8 cellular contexts compared by ENCODE assay signal in genomic region chr9:114267-115117, GRCh38. TPM values are rescaled to one million over a fixed set of nuclear protein-coding genes. Genes with fewer than 3 reads are reported as not detected.
A peak's percentile ranks its signal among the peaks of the same experiment; 100 is the strongest.
DNase-seq lines count a peak whose midpoint lies in the region; ATAC-seq and TF ChIP-seq lines count a peak whose summit lies in the region.
"Not testable (repeated sequence)": the region's sequence is repeated elsewhere in the genome, so short reads cannot be mapped to it uniquely, and the experiment has no call there.

No MANE protein-coding gene starts in this region.

- BruUV-seq in A673 (replicated peaks; lab: Mats Ljungman, UMichigan), result not testable (repeated sequence)

- peak overlapping the region; percentile 90 for H3K4me2 ChIP-seq in mesenchymal stem cell (ENCODE audit: low read length, poor library complexity, severe bottlenecking)

- H2BK15ac ChIP-seq in mesenchymal stem cell (ENCODE audit: low read depth, poor library complexity, severe bottlenecking), result not testable (repeated sequence)

- intact Hi-C loops in A673 (cut with micrococcal nuclease; ENCODE audit: unreplicated experiment); ascending aorta (cut with DNase I); sigmoid colon (cut with DNase I): not testable (repeated sequence)

- not testable (repeated sequence) for H3K4ac ChIP-seq in mesenchymal stem cell (ENCODE audit: low read depth in 1 of 2, low read length in 2 of 2)

- H3K27ac ChIP-seq in A673 (ENCODE audit: low read depth, low read length, poor library complexity, severe bottlenecking); ascending aorta; mesenchymal stem cell (ENCODE audit: low read length, poor library complexity, severe bottlenecking); sigmoid colon: not testable (repeated sequence)
- H3K27ac ChIP-seq in SJCRH30, result peak overlapping the region; percentile 57

- TF ChIP-seq EP300 in sigmoid colon (IDR thresholded peaks at IDR 0.05), result not testable (repeated sequence)

- not testable (repeated sequence) for H3K23ac ChIP-seq in mesenchymal stem cell (ENCODE audit: low read length in 2 of 2)

- peak overlapping the region; percentile 41 for H3K4me3 ChIP-seq in A673 (ENCODE audit: low read depth, low read length, poor library complexity, severe bottlenecking)
- H3K4me3 ChIP-seq in SJCRH30, result peak overlapping the region; percentile 82
- peak overlapping the region; percentile 54 to 55 for H3K4me3 ChIP-seq in ascending aorta
- H3K4me3 ChIP-seq in foreskin fibroblast (ENCODE audit: low read depth in 1 of 2, low read length in 2 of 2), result peak overlapping the region; percentile 18 to 25
- peak overlapping the region; percentile 37 to 66 for H3K4me3 ChIP-seq in mesenchymal stem cell (ENCODE audit: insufficient read depth in 1 of 2, low read depth in 1 of 2, low read length in 2 of 2)
- H3K4me3 ChIP-seq in sigmoid colon, result peak overlapping the region in 3 of 4 donors; percentile 36 to 48 (median 45)

- not testable (repeated sequence) for DNase-seq in A673 (ENCODE audit: low spot score); ascending aorta (ENCODE audit: low spot score in 2 of 2); sigmoid colon
- peak; percentile 69 to 80 for DNase-seq in SJCRH30
- DNase-seq in foreskin fibroblast, result peak in 1 of 2 donors; percentile 5
- peak; percentile 25 for DNase-seq in mesenchymal stem cell

- H4K8ac ChIP-seq in mesenchymal stem cell (ENCODE audit: low read length), result not testable (repeated sequence)

- H2AK5ac ChIP-seq in mesenchymal stem cell (ENCODE audit: low read length, severe bottlenecking), result not testable (repeated sequence)

- not testable (repeated sequence) for H2AFZ ChIP-seq in mesenchymal stem cell (ENCODE audit: low read depth, low read length)

- not testable (repeated sequence) for TF ChIP-seq POLR2A in GM18505 (IDR thresholded peaks at IDR 0.05; ENCODE audit: borderline replicate concordance, extremely low read depth, insufficient read depth, insufficient read length); sigmoid colon (IDR thresholded peaks at IDR 0.05)

- not testable (repeated sequence) for H3K36me3 ChIP-seq in A673 (ENCODE audit: insufficient read depth, low read length, poor library complexity, severe bottlenecking); SJCRH30; ascending aorta; mesenchymal stem cell (ENCODE audit: control insufficient read depth in 1 of 2, insufficient read depth in 2 of 2, low read depth in 1 of 2, low read length in 2 of 2); sigmoid colon

- not testable (repeated sequence) for H3K14ac ChIP-seq in mesenchymal stem cell (ENCODE audit: low read length in 2 of 2)

- H4K91ac ChIP-seq in mesenchymal stem cell (ENCODE audit: low read length), result not testable (repeated sequence)

- peak; percentile 18 for ATAC-seq in GM18505 (IDR thresholded peaks at IDR 0.05; ENCODE audit: unreplicated experiment)
- ATAC-seq in HG03045 (IDR thresholded peaks at IDR 0.05; ENCODE audit: unreplicated experiment), result peak; percentile 24

- CTCF ChIA-PET in A673 (lab: Charles Lee), result not testable (repeated sequence)

- H3K27me3 ChIP-seq in A673 (replicated peaks; ENCODE audit: insufficient read depth, low read depth, low read length, poor library complexity) (peaks cover 43% of the 10 kb centered on the region), ascending aorta (peaks cover 16% of the 10 kb centered on the region), mesenchymal stem cell (ENCODE audit: control insufficient read depth in 1 of 2, insufficient read depth in 1 of 2, low read length in 2 of 2) (peaks cover 32 to 44% of the 10 kb centered on the region in 2 experiments), sigmoid colon (peaks cover 21 to 75% (median 45%) of the 10 kb centered on the region in 3 donors)
- H3K27me3 ChIP-seq in SJCRH30, result not testable (repeated sequence)

- H3K9ac ChIP-seq in mesenchymal stem cell (ENCODE audit: low read length), result not testable (repeated sequence)

- POLR2A ChIA-PET in A673 (lab: Charles Lee; ENCODE audit: low non-redundant PET), result not testable (repeated sequence)

- H2BK12ac ChIP-seq in mesenchymal stem cell (ENCODE audit: low read length in 2 of 2), result not testable (repeated sequence)

- not testable (repeated sequence) for H2BK120ac ChIP-seq in mesenchymal stem cell (ENCODE audit: low read depth, low read length)

- TF ChIP-seq CTCF in A673 (conservative IDR thresholded peaks at IDR 0.05; ENCODE audit: low read depth, low read length); ascending aorta (IDR thresholded peaks at IDR 0.05); foreskin fibroblast (IDR thresholded peaks at IDR 0.05; ENCODE audit: low read depth, low read length); sigmoid colon (IDR thresholded peaks at IDR 0.05): not testable (repeated sequence)

- H3K18ac ChIP-seq in mesenchymal stem cell (ENCODE audit: low read depth in 1 of 2, low read length in 2 of 2), result not testable (repeated sequence)

- WGBS in mesenchymal stem cell, result 4% methylated on average over 55 of the region's 73 CpGs
- 2% methylated on average over 73 of the region's 73 CpGs for WGBS in sigmoid colon, 2 donors

- H3K9me3 ChIP-seq in A673 (ENCODE audit: low read depth, low read length, poor library complexity, severe bottlenecking); SJCRH30 (replicated peaks); ascending aorta; mesenchymal stem cell (ENCODE audit: control insufficient read depth, low read length); sigmoid colon: not testable (repeated sequence)

- not testable (repeated sequence) for H3K4me1 ChIP-seq in A673 (ENCODE audit: insufficient read depth, low read length, poor library complexity, severe bottlenecking); SJCRH30; ascending aorta
- H3K4me1 ChIP-seq in mesenchymal stem cell (ENCODE audit: control insufficient read depth, insufficient read depth, low read depth, low read length), result peaks cover 19% of the 10 kb centered on the region
- H3K4me1 ChIP-seq in sigmoid colon, result peaks cover 0 to 23% (median 21%) of the 10 kb centered on the region in 4 donors

- not testable (repeated sequence) for H3K79me1 ChIP-seq in mesenchymal stem cell (replicated peaks; ENCODE audit: low read length, poor library complexity, severe bottlenecking)

- H2BK5ac ChIP-seq in mesenchymal stem cell (ENCODE audit: low read depth, low read length, poor library complexity, severe bottlenecking), result not testable (repeated sequence)

RNA-seq across cellular contexts. Expression of gene FOXD4, which starts 3.7 kb away (rescaled TPM):
- total RNA-seq in A673 (2021), result 0.39 TPM in 1 of 2 replicates, not detected in the other
- total RNA-seq in SJCRH30 (2014; rRNA removed; shearing (Covaris generic)), result 1.4 TPM in 2 replicates
- not detected for total RNA-seq in ascending aorta
- 0.10 TPM for polyA plus RNA-seq in mesenchymal stem cell (2013, experiment 1 of 2)
- 0.10 TPM for polyA plus RNA-seq in mesenchymal stem cell (2013, experiment 2 of 2)
- total RNA-seq in sigmoid colon, result 1 to 10 TPM in 1 of 4 donors, under 1 TPM in 2, not detected in 1; 0.16 to 1.1 (median 0.55) TPM
- polyA plus RNA-seq in sigmoid colon, result under 1 TPM in 1 of 3 donors, not detected in 2; 0.31 TPM

Comparison
In these comparisons a context has a peak if more than half of its experiments do, and no peak if none do; other contexts are left out.
1. H3K4me3 ChIP-seq: peak in every context shown above with its lines; median percentile 82 in SJCRH30; 54 in ascending aorta; 52 in mesenchymal stem cell; 45 in sigmoid colon; 41 in A673; 22 in foreskin fibroblast.